In the genomic region with DNA sequence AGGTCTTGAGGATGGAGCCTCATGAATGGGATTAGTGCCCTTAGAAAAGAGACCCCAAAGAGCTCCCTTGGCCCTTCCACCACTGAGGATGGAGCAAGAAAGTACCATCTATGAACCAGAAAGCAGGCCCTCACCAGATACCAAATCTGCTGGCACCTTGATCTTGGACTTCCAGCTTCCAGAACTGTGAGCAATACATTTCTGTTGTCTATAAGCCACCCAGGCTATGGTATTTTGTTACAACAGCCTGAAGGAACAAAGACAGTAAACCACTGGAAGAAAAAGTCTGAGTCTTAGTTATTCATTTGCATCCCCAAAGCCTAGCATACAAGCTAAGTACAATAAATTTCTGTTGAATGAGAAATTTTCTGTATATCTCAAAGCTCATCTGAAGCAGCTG, we compare ENCODE assay signal across 18 cellular contexts. TPM values are rescaled to one million over a fixed set of nuclear protein-coding genes. Genes with fewer than 3 reads are reported as not detected.
A peak's percentile ranks its signal among the peaks of the same experiment; 100 is the strongest.
DNase-seq lines count a peak whose midpoint lies in the region; ATAC-seq and TF ChIP-seq lines count a peak whose summit lies in the region.
"Had no signal": no experiment of that assay in that cellular context is flagged by ENCODE, and none has a peak within 500 bp of the region (broad histone marks: within the 10 kb centered on the region; RNA-seq: fewer than 3 reads in every experiment).

No MANE protein-coding gene starts in this region.

- H4K91ac ChIP-seq in IMR-90 (ENCODE audit: insufficient read depth, low read depth, low read length), result 0 out of 2 replicates have a peak overlapping the region, but pooled peaks have one; percentile 58

- peaks cover 85% of the 10 kb centered on the region for H3K4me1 ChIP-seq in DOHH2 (ENCODE audit: control insufficient read depth, low read length)
- peaks cover 18% of the 10 kb centered on the region for H3K4me1 ChIP-seq in IMR-90 (ENCODE audit: control insufficient read depth, insufficient read depth, low read length)
- H3K4me1 ChIP-seq in adipocyte (ENCODE audit: control insufficient read depth, insufficient read depth, low read length), result peaks cover 16% of the 10 kb centered on the region

- POLR2A ChIA-PET in IMR-90 (lab: Charles Lee; ENCODE audit: unreplicated experiment) (interaction anchor here (0.6 kb wide), 1 partner anchor 138 kb away, joined by 3 read pairs; no protein-coding TSS in a partner anchor), WTC11 (lab: Charles Lee) (no interaction called here)

- no peak overlapping the region for H3K9ac ChIP-seq in IMR-90 (ENCODE audit: low read depth, low read length)
- no peak overlapping the region for H3K9ac ChIP-seq in adipocyte (ENCODE audit: low read length)

- H4K20me1 ChIP-seq in DOHH2 (ENCODE audit: control insufficient read depth, insufficient read depth, low read depth, low read length) (no peaks in the 10 kb centered on the region), IMR-90 (ENCODE audit: insufficient read depth, low read length) (no peaks in the 10 kb centered on the region)

- no peaks in the 10 kb centered on the region for H3K9me3 Mint-ChIP-seq in stimulated activated memory B cell treated with anti-CD40 and anti-IgM and Interleukin-4, amounts not matched to agents 10 μg/mL and 1 μg/mL and 100 μg/mL, for 72 hours
- no peaks in the 10 kb centered on the region for H3K9me3 Mint-ChIP-seq in WTC11
- H3K9me3 Mint-ChIP-seq: CD4-positive, alpha-beta T cell; H9 had no signal

- H4K8ac ChIP-seq in IMR-90 (ENCODE audit: low read depth in 2 of 2, low read length in 2 of 2), result no peak overlapping the region; a peak in 1 of 4 replicates

- no peak for TF ChIP-seq POLR2A in IMR-90 (IDR thresholded peaks at IDR 0.05; ENCODE audit: low read depth, low read length)

- peaks cover 19% of the 10 kb centered on the region for H3F3A ChIP-seq in DOHH2 (ENCODE audit: control insufficient read depth, insufficient read depth)

- peaks cover 21% of the 10 kb centered on the region for H3K9me1 ChIP-seq in IMR-90 (ENCODE audit: insufficient read depth, low read length)

- H3K23ac ChIP-seq in IMR-90 (ENCODE audit: low read depth, low read length), result no peak overlapping the region

- no peak overlapping the region; the same call in 1 of the 2 replicates for H3K14ac ChIP-seq in IMR-90 (replicated peaks; ENCODE audit: low read depth, low read length)

- no peak overlapping the region for H3K56ac ChIP-seq in IMR-90 (ENCODE audit: extremely low read depth, insufficient read depth, low read length)

- no peaks in the 10 kb centered on the region for H3K27me3 Mint-ChIP-seq in stimulated activated memory B cell treated with anti-CD40 and anti-IgM and Interleukin-4, amounts not matched to agents 10 μg/mL and 1 μg/mL and 100 μg/mL, for 72 hours
- H3K27me3 Mint-ChIP-seq in WTC11 (ENCODE audit: low read depth), result peaks cover 2% of the 10 kb centered on the region; the same call in 1 of the 2 replicates
- H3K27me3 Mint-ChIP-seq: CD4-positive, alpha-beta T cell; IgD-negative memory B cell had no signal

- no peak for TF ChIP-seq RAD21 in IMR-90 (IDR thresholded peaks at IDR 0.05; ENCODE audit: low read length)

- no peak overlapping the region for H2BK5ac ChIP-seq in IMR-90 (ENCODE audit: low read depth, low read length, poor library complexity, severe bottlenecking)

- 0 out of 2 replicates have a peak overlapping the region, but pooled peaks have one; percentile 8 for H2BK20ac ChIP-seq in IMR-90 (ENCODE audit: low read depth, low read length)

- H2AFZ ChIP-seq in IMR-90 (replicated peaks; ENCODE audit: low read length, poor library complexity), result no peak overlapping the region

- no peaks in the 10 kb centered on the region for H3K79me1 ChIP-seq in IMR-90 (ENCODE audit: low read depth in 1 of 2, low read length in 2 of 2)

- H3K79me2 ChIP-seq in DOHH2 (ENCODE audit: control insufficient read depth, low read length), result peaks cover 7% of the 10 kb centered on the region

- no peaks in the 10 kb centered on the region for H3K36me3 Mint-ChIP-seq in stimulated activated memory B cell treated with anti-CD40 and anti-IgM and Interleukin-4, amounts not matched to agents 10 μg/mL and 1 μg/mL and 100 μg/mL, for 72 hours
- no peaks in the 10 kb centered on the region for H3K36me3 Mint-ChIP-seq in WTC11

- dilution Hi-C loops in IMR-90 (cut with HindIII; ENCODE audit: low sequenced_read_pairs, unreplicated experiment), result no loop called here

- peak overlapping the region; percentile 16; the same call in 1 of the 2 replicates for H3K4ac ChIP-seq in IMR-90 (ENCODE audit: low read depth, low read length)

- intact Hi-C loops in IMR-90 (cut with micrococcal nuclease), result loop anchor here (5.0 kb wide), 1 partner anchor 38 kb away; a partner anchor contains a TSS

- DNase-seq in IMR-90 (peak; percentile 38), adipocyte (ENCODE audit: low read depth) (peak; percentile 48), WTC11 (ENCODE audit: low spot score) (no peak)
- DNase-seq in activated effector memory CD4-positive, alpha-beta T cell treated with anti-CD3 and anti-CD28 coated beads, Interleukin-2, amount 50 U/mL, for 16 hours, result no peak
- DNase-seq: ACHN; AML-193; Caco-2; CD4-positive, alpha-beta T cell; DMS153; DMS79; EL; H9; KBM-7 had no signal

- ATAC-seq in IMR-90 (ENCODE audit: low read depth) (no peak), WTC11 (no peak), HG02970 (IDR thresholded peaks at IDR 0.05; ENCODE audit: low FRiP score, unreplicated experiment) (no peak)
- no peak for ATAC-seq in stimulated activated memory B cell treated with anti-CD40 and anti-IgM and Interleukin-4, amounts not matched to agents 10 μg/mL and 1 μg/mL and 100 μg/mL, for 72 hours

- H3K27ac ChIP-seq in DOHH2 (ENCODE audit: low read depth, low read length) (peak overlapping the region; percentile 8; the same call in 1 of the 2 replicates), IMR-90 (ENCODE audit: insufficient read depth, low read length) (no peak overlapping the region)
- H3K27ac ChIP-seq: C4-2B had no signal

- H3K36me3 ChIP-seq in DOHH2 (ENCODE audit: control insufficient read depth, low read length) (no peaks in the 10 kb centered on the region; the same call in 1 of the 2 replicates), IMR-90 (ENCODE audit: control insufficient read depth, insufficient read depth, low read length) (no peaks in the 10 kb centered on the region), adipocyte (ENCODE audit: control insufficient read depth, insufficient read depth, low read length, severe bottlenecking) (no peaks in the 10 kb centered on the region)

- H3K9me3 ChIP-seq in DOHH2 (ENCODE audit: control insufficient read depth, insufficient read depth, low read length) (no peaks in the 10 kb centered on the region), IMR-90 (ENCODE audit: control insufficient read depth, insufficient read depth, low read length) (no peaks in the 10 kb centered on the region), adipocyte (ENCODE audit: control insufficient read depth, low read length) (no peaks in the 10 kb centered on the region)
- H3K9me3 ChIP-seq: Caco-2 had no signal

- H3K9me2 ChIP-seq in DOHH2 (replicated peaks; ENCODE audit: control insufficient read depth, low read length), result no peaks in the 10 kb centered on the region

- H2AK5ac ChIP-seq in IMR-90 (ENCODE audit: low read depth, low read length), result no peak overlapping the region

- peaks cover 34% of the 10 kb centered on the region for H3K4me1 Mint-ChIP-seq in stimulated activated memory B cell treated with anti-CD40 and anti-IgM and Interleukin-4, amounts not matched to agents 10 μg/mL and 1 μg/mL and 100 μg/mL, for 72 hours
- peaks cover 21% of the 10 kb centered on the region for H3K4me1 Mint-ChIP-seq in WTC11

- no peak overlapping the region for H2BK15ac ChIP-seq in IMR-90 (ENCODE audit: low read depth, low read length)

- BruUV-seq in IMR-90 (replicated peaks; lab: Mats Ljungman, UMichigan), result no TSS peak

- H3K4me3 ChIP-seq in DOHH2 (ENCODE audit: low read length) (no peak overlapping the region), IMR-90 (ENCODE audit: insufficient read depth, low read depth, low read length) (no peak overlapping the region), adipocyte (ENCODE audit: low read length) (no peak overlapping the region)

- H2BK120ac ChIP-seq in IMR-90 (ENCODE audit: low read depth, low read length), result peak overlapping the region; percentile 58

- H4K5ac ChIP-seq in IMR-90 (ENCODE audit: low read depth, low read length), result no peak overlapping the region

- H3K18ac ChIP-seq in IMR-90 (ENCODE audit: low read depth, low read length), result no peak overlapping the region

- H3K4me2 ChIP-seq in DOHH2 (ENCODE audit: low read length) (peak overlapping the region; percentile 88; the same call in 1 of the 2 replicates), IMR-90 (ENCODE audit: low read depth, low read length) (no peak overlapping the region)

- CTCF ChIA-PET in IMR-90 (lab: Yijun Ruan, JAX), result interaction anchor here (0.8 to 1.5 kb wide), 3 partner anchors 11 to 227 kb away, joined by 3 read pairs; no protein-coding TSS in a partner anchor
- CTCF ChIA-PET in WTC11 (lab: Charles Lee), result interaction anchor here (1.5 kb wide), 1 partner anchor 38 kb away, joined by 4 read pairs; a partner anchor contains a TSS

- no peak for TF ChIP-seq CTCF in DOHH2 (IDR thresholded peaks at IDR 0.05; ENCODE audit: low read depth, low read length, poor library complexity, severe bottlenecking)
- no peak for TF ChIP-seq CTCF in IMR-90 (conservative IDR thresholded peaks at IDR 0.05; ENCODE audit: low read depth, low read length)
- TF ChIP-seq CTCF in WTC11 (IDR thresholded peaks at IDR 0.05), result no peak

- peak overlapping the region; percentile 70 for H3K27ac Mint-ChIP-seq in stimulated activated memory B cell treated with anti-CD40 and anti-IgM and Interleukin-4, amounts not matched to agents 10 μg/mL and 1 μg/mL and 100 μg/mL, for 72 hours
- no peak overlapping the region for H3K27ac Mint-ChIP-seq in WTC11
- H3K27ac Mint-ChIP-seq: CD4-positive, alpha-beta T cell; H9 had no signal

- H3K27me3 ChIP-seq in DOHH2 (ENCODE audit: control insufficient read depth, low read length) (no peaks in the 10 kb centered on the region), IMR-90 (ENCODE audit: control insufficient read depth, insufficient read depth, low read length) (no peaks in the 10 kb centered on the region), adipocyte (replicated peaks; ENCODE audit: control insufficient read depth, insufficient read depth, low read length) (peaks cover 18% of the 10 kb centered on the region)

- in situ Hi-C loops in IMR-90 (cut with MboI; ENCODE audit: low sequenced_read_pairs), result no loop called here

- no peak overlapping the region for H2AK9ac ChIP-seq in IMR-90 (replicated peaks; ENCODE audit: low read depth, low read length, poor library complexity)

- no peak overlapping the region for H3K4me3 Mint-ChIP-seq in stimulated activated memory B cell treated with anti-CD40 and anti-IgM and Interleukin-4, amounts not matched to agents 10 μg/mL and 1 μg/mL and 100 μg/mL, for 72 hours
- H3K4me3 Mint-ChIP-seq in WTC11, result no peak overlapping the region
- H3K4me3 Mint-ChIP-seq: CD4-positive, alpha-beta T cell; H9 had no signal

TF ChIP-seq in IMR-90, 13 proteins besides CTCF, POLR2A, EP300 and RAD21 (continues in another document):
- TF ChIP-seq MAFK (IDR thresholded peaks at IDR 0.05; ENCODE audit: low read depth, low read length), result no peak

RNA-seq across cellular contexts. Expression of a gene that starts 37.9 kb away (rescaled TPM):
- total RNA-seq in IMR-90 (2012; rRNA removed), result 58.9 and 64.3 TPM in 2 replicates
- polyA plus RNA-seq in IMR-90 (2012; rRNA removed), result 75.6 and 79.2 TPM in 2 replicates
- polyA plus RNA-seq in IMR-90 (2012; cell fraction: cytosol; rRNA removed), result 45.5 and 62.9 TPM in 2 replicates
- 103 and 160 TPM in 2 replicates for polyA plus RNA-seq in IMR-90 (2012; cell fraction: nucleus; rRNA removed; ENCODE audit: low replicate concordance)
- total RNA-seq in WTC11 (2021), result 28.3 to 37.7 TPM (median 29.6 TPM) in 3 replicates

Comparison
In these comparisons a context has a peak if more than half of its experiments do, and no peak if none do; other contexts are left out.
1. DNase-seq: peak in IMR-90 (single experiment) and adipocyte (single experiment); none in WTC11 (single experiment) and activated effector memory CD4-positive, alpha-beta T cell treated with anti-CD3 and anti-CD28 coated beads, Interleukin-2, amount 50 U/mL, for 16 hours (single experiment).